In genomic region chr3:160667452-160667851, GRCh38 we compare ENCODE assay signal across 13 cellular contexts. TPM values are rescaled to one million over a fixed set of nuclear protein-coding genes. Genes with fewer than 3 reads are reported as not detected.
DNase-seq lines count a peak whose midpoint lies in the region; ATAC-seq, FAIRE-seq and TF ChIP-seq lines count a peak whose summit lies in the region.
"Had no signal": no experiment of that assay in that cellular context is flagged by ENCODE, and none has a peak within 500 bp of the region (broad histone marks: within the 10 kb centered on the region; RNA-seq: fewer than 3 reads in every experiment).

No MANE protein-coding gene starts in this region.

- H3K9ac ChIP-seq in K562 (ENCODE audit: insufficient read depth in 1 of 2, low read depth in 2 of 2, low read length in 2 of 2) (no peak overlapping the region), MM.1S (ENCODE audit: low read length) (no peak overlapping the region)
- H3K9ac ChIP-seq: BLaER1 treated with 17β-estradiol and CSF1 and Interleukin-3, amounts not matched to agents 10 nM and 100 nM had no signal

- H4K20me1 ChIP-seq in K562 (replicated peaks; ENCODE audit: control insufficient read depth, insufficient read depth, low read length) = no peaks in the 10 kb centered on the region
- H4K20me1 ChIP-seq in MM.1S (ENCODE audit: insufficient read depth, low read length) = no peaks in the 10 kb centered on the region
- H4K20me1 ChIP-seq: BLaER1 treated with 17β-estradiol and CSF1 and Interleukin-3, amounts not matched to agents 10 nM and 100 nM had no signal

- no peak for FAIRE-seq in K562 (lab: Jason Lieb, UNC)

- H3K4me1 ChIP-seq in K562 (replicated peaks in 1 of 2; ENCODE audit: control insufficient read depth in 2 of 2, insufficient read depth in 2 of 2, low read length in 2 of 2) (no peaks in the 10 kb centered on the region), lung (ENCODE audit: control insufficient read depth in 2 of 2, insufficient read depth in 2 of 2, low read length in 2 of 2) (no peaks in the 10 kb centered on the region), MM.1S (ENCODE audit: low read length) (peaks cover 18% of the 10 kb centered on the region), tibial artery (no peaks in the 10 kb centered on the region)

- no peak for TF ChIP-seq EP300 in K562 (IDR thresholded peaks at IDR 0.05; ENCODE audit: low read length)

- TF ChIP-seq RAD21 in K562 (CRISPR knock-in tag; conservative IDR thresholded peaks at IDR 0.05 in 1 of 2, IDR thresholded peaks at IDR 0.05 in 1 of 2) = no peak

- H3K4me2 ChIP-seq in K562 (ENCODE audit: insufficient read depth, low read length) (no peak overlapping the region), MM.1S (ENCODE audit: low read depth, low read length) (no peak overlapping the region)

- H3K36me3 ChIP-seq in K562 (ENCODE audit: control insufficient read depth, insufficient read depth, low read length) (no peaks in the 10 kb centered on the region), lung (ENCODE audit: control insufficient read depth in 2 of 2, insufficient read depth in 2 of 2, low read length in 2 of 2) (no peaks in the 10 kb centered on the region), MM.1S (replicated peaks; ENCODE audit: insufficient read depth, low read length) (no peaks in the 10 kb centered on the region), tibial artery (no peaks in the 10 kb centered on the region)
- H3K36me3 ChIP-seq: BLaER1 treated with 17β-estradiol and CSF1 and Interleukin-3, amounts not matched to agents 10 nM and 100 nM; WERI-Rb-1 had no signal

- CTCF ChIA-PET in K562 (lab: Yijun Ruan, JAX; ENCODE audit: low intra/inter-chr PET ratio) = no interaction called here

- H3K9me2 ChIP-seq in MM.1S (replicated peaks; ENCODE audit: insufficient read depth, low read length) = no peaks in the 10 kb centered on the region

- H2AFZ ChIP-seq in K562 (ENCODE audit: low read depth, low read length) = no peak overlapping the region
- H2AFZ ChIP-seq in MM.1S (ENCODE audit: low read length) = no peak overlapping the region

- BruUV-seq in K562 (replicated peaks; lab: Mats Ljungman, UMichigan) = no TSS peak

- H3F3A ChIP-seq in MM.1S (ENCODE audit: insufficient read depth, low read length) = peaks cover 6% of the 10 kb centered on the region; the same call in 1 of the 2 replicates

- H3K9me1 ChIP-seq in K562 (ENCODE audit: control insufficient read depth, insufficient read depth, low read length) = no peaks in the 10 kb centered on the region

- intact Hi-C loops in K562 (cut with micrococcal nuclease) = no loop called here
- intact Hi-C loops in tibial artery (cut with DNase I; ENCODE audit: low total_unique reads) = no loop called here

- peak; percentile 29 for DNase-seq in AG09319 (ENCODE audit: extremely low read depth, low read depth)
- peak; percentile 77 for DNase-seq in HT-29 (ENCODE audit: low spot score)
- no peak for DNase-seq in K562 (ENCODE audit: extremely low read depth in 1 of 4, low spot score in 3 of 4)
- DNase-seq in lung (ENCODE audit: low spot score) = no peak
- DNase-seq in MM.1S = no peak
- DNase-seq in DMS114 treated with DMSO at 0.1 percent for 48 hours (lab: John Stamatoyannopoulos, UW; ENCODE audit: unreplicated experiment) = no peak
- DNase-seq in tibial artery = no peak
- no peak for DNase-seq in NAMALWA (ENCODE audit: low spot score)
- DNase-seq: naive thymus-derived CD8-positive, alpha-beta T cell; NCI-H510A; WERI-Rb-1 had no signal

- no peak for TF ChIP-seq POLR2A in K562 (conservative IDR thresholded peaks at IDR 0.05)

- H3K4me3 ChIP-seq in K562 = no peak overlapping the region
- no peak overlapping the region for H3K4me3 ChIP-seq in lung
- H3K4me3 ChIP-seq in MM.1S (ENCODE audit: low read length) = no peak overlapping the region
- no peak overlapping the region for H3K4me3 ChIP-seq in tibial artery
- H3K4me3 ChIP-seq: BLaER1 treated with 17β-estradiol and CSF1 and Interleukin-3, amounts not matched to agents 10 nM and 100 nM; skin epidermis had no signal

- H3K9me3 ChIP-seq in K562 (replicated peaks; ENCODE audit: control insufficient read depth, insufficient read depth, low read depth, low read length) (no peaks in the 10 kb centered on the region), lung (ENCODE audit: control insufficient read depth in 2 of 2, insufficient read depth in 1 of 2, low read length in 1 of 2) (no peaks in the 10 kb centered on the region), MM.1S (replicated peaks; ENCODE audit: insufficient read depth, low read length) (no peaks in the 10 kb centered on the region), tibial artery (no peaks in the 10 kb centered on the region)
- H3K9me3 ChIP-seq: BLaER1 treated with 17β-estradiol and CSF1 and Interleukin-3, amounts not matched to agents 10 nM and 100 nM had no signal

- H3K79me2 ChIP-seq in K562 (ENCODE audit: control insufficient read depth, insufficient read depth, low read length) = no peaks in the 10 kb centered on the region
- no peaks in the 10 kb centered on the region for H3K79me2 ChIP-seq in MM.1S (ENCODE audit: low read length)

- in situ Hi-C loops in K562 (cut with MboI) = no loop called here

- no peak for TF ChIP-seq CTCF in AG09319 (IDR thresholded peaks at IDR 0.05; ENCODE audit: low read depth, low read length)
- TF ChIP-seq CTCF in K562 (IDR thresholded peaks at IDR 0.05 in 2 of 3, conservative IDR thresholded peaks at IDR 0.05 in 1 of 3; ENCODE audit: insufficient read depth in 2 of 3, low read depth in 1 of 3, low read length in 3 of 3) = no peak
- TF ChIP-seq CTCF in lung (IDR thresholded peaks at IDR 0.05; ENCODE audit: control extremely low read depth, extremely low read depth) = no peak
- TF ChIP-seq CTCF in MM.1S (IDR thresholded peaks at IDR 0.05; ENCODE audit: low read length) = no peak
- TF ChIP-seq CTCF in tibial artery (IDR thresholded peaks at IDR 0.05) = no peak

- POLR2A ChIA-PET in K562 (lab: Yijun Ruan, JAX) = interaction anchor here (0.6 kb wide), 1 partner anchor 1085 kb away, joined by 3 read pairs; no protein-coding TSS in a partner anchor

- no peak for ATAC-seq in K562
- ATAC-seq in lung (ENCODE audit: insufficient read depth, low FRiP score) = peak; percentile 37
- ATAC-seq: naive thymus-derived CD8-positive, alpha-beta T cell had no signal

- no peaks in the 10 kb centered on the region; a peak in 2 of 5 replicates for H3K27me3 ChIP-seq in K562 (ENCODE audit: control insufficient read depth in 2 of 2, insufficient read depth in 2 of 2, low read length in 2 of 2)
- no peaks in the 10 kb centered on the region for H3K27me3 ChIP-seq in lung (ENCODE audit: control insufficient read depth, insufficient read depth)
- no peaks in the 10 kb centered on the region for H3K27me3 ChIP-seq in MM.1S (replicated peaks; ENCODE audit: insufficient read depth, low read length)
- H3K27me3 ChIP-seq in tibial artery = no peaks in the 10 kb centered on the region
- H3K27me3 ChIP-seq: BLaER1 treated with 17β-estradiol and CSF1 and Interleukin-3, amounts not matched to agents 10 nM and 100 nM had no signal

- no peak overlapping the region for H3K27ac ChIP-seq in K562 (ENCODE audit: extremely low read depth, low read depth, low read length)
- H3K27ac ChIP-seq in lung (ENCODE audit: low read depth in 1 of 2, low read length in 1 of 2) = no peak overlapping the region
- no peak overlapping the region for H3K27ac ChIP-seq in MM.1S (ENCODE audit: low read length)
- H3K27ac ChIP-seq in tibial artery = no peak overlapping the region
- H3K27ac ChIP-seq: BLaER1 treated with 17β-estradiol and CSF1 and Interleukin-3, amounts not matched to agents 10 nM and 100 nM; skin epidermis; WERI-Rb-1 had no signal

TF ChIP-seq in K562, 482 proteins besides CTCF, POLR2A, EP300 and RAD21:
- 0 out of 2 replicates have a peak, but pooled peaks have one; percentile 16 for TF ChIP-seq ATF3 (IDR thresholded peaks at IDR 0.05)
- no peak for TF ChIP-seq ATF3 (CRISPR knock-in tag; conservative IDR thresholded peaks at IDR 0.05)
- TF ChIP-seq NBN (IDR thresholded peaks at IDR 0.05; ENCODE audit: low read depth) = no peak
- no peak for TF ChIP-seq MLX (CRISPR knock-in tag; conservative IDR thresholded peaks at IDR 0.05)
- no peak for TF ChIP-seq NONO (IDR thresholded peaks at IDR 0.05; ENCODE audit: low read depth in 2 of 2, low read length in 1 of 2)
- no peak for TF ChIP-seq ZNF778 (CRISPR knock-in tag; IDR thresholded peaks at IDR 0.05)
- TF ChIP-seq ARID1B (IDR thresholded peaks at IDR 0.05) = no peak

RNA-seq across cellular contexts. Expression of gene ARL14, which starts 9.5 kb away (rescaled TPM):
- total RNA-seq in HT-29 (2014; rRNA removed; shearing (Covaris generic)) = 4.3 and 7.5 TPM in 2 replicates
- not detected in 2 replicates for total RNA-seq in K562 (2011; cell fraction: chromatin; rRNA removed; ENCODE audit: low replicate concordance)
- total RNA-seq in K562 (2011; cell fraction: nucleolus; rRNA removed) = not detected in 2 replicates
- total RNA-seq in K562 (2011; cell fraction: nucleoplasm; rRNA removed) = not detected in 2 replicates
- not detected in 2 replicates for total RNA-seq in K562 (2014; rRNA removed)
- total RNA-seq in K562 (2014; rRNA removed; fragmentation: Illumina TruSeq; extraction: Trizol) = not detected in 2 replicates
- 0.11 TPM in 1 of 2 replicates, not detected in the other for total RNA-seq in K562 (2015; rRNA removed; fragmentation: Illumina TruSeq; extraction: Trizol)
- not detected in 2 replicates for total RNA-seq in K562 (2021)
- polyA plus RNA-seq in K562 (2011; rRNA removed) = not detected in 2 replicates
- polyA plus RNA-seq in K562 (2011; cell fraction: cytosol; rRNA removed) = not detected in 2 replicates
- polyA plus RNA-seq in K562 (2011; cell fraction: nucleus; rRNA removed) = not detected in 2 replicates
- polyA plus RNA-seq in K562 (2012) = not detected in 2 replicates
- not detected in 2 replicates for polyA plus RNA-seq in K562 (2014; fragmentation: Illumina TruSeq; extraction: Trizol)
- not detected for polyA plus RNA-seq in K562 (2014; fragmentation: Nextera tagmentation; extraction: Ambion mirVana)
- 0.18 TPM in 1 of 2 replicates, not detected in the other for polyA plus RNA-seq in K562 (2014; rRNA removed)
- not detected in 2 replicates for polyA minus RNA-seq in K562 (2011; rRNA and poly(A)+ RNA removed)
- not detected in 2 replicates for polyA minus RNA-seq in K562 (2011; cell fraction: cytosol; rRNA and poly(A)+ RNA removed)
- not detected in 2 replicates for polyA minus RNA-seq in K562 (2011; cell fraction: nucleus; rRNA and poly(A)+ RNA removed)
- total RNA-seq in lung = not detected
- under 1 TPM; 0.09 to 0.24 TPM for polyA plus RNA-seq in lung
- total RNA-seq: naive thymus-derived CD8-positive, alpha-beta T cell had no signal
- polyA plus RNA-seq: naive thymus-derived CD8-positive, alpha-beta T cell had no signal

Comparison
In these comparisons a context has a peak if more than half of its experiments do, and no peak if none do; other contexts are left out.
1. DNase-seq: peak in AG09319 (single experiment) and HT-29 (single experiment); none in K562 (0 of 4), lung (single experiment), MM.1S (single experiment), DMS114 treated with DMSO at 0.1 percent for 48 hours (single experiment), tibial artery (0 of 2) and NAMALWA (single experiment).